7 cellular contexts compared by ENCODE assay signal in the genomic region with DNA sequence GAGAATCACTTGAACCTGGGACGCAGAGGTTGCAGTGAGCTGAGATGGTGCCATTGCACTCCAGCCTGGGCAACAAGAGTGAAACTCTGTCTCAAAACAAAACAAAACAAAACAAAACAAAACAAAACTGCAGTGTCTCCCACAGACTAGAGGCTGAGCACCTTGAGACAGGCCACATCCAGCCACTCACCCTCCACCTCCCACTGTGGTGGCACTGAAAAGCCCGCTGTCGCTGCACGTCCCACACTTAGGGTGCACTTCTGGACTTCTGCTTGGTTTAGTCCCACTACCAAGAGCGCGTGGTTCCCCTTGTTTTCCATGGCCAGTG. TPM values are rescaled to one million over a fixed set of nuclear protein-coding genes. Genes with fewer than 3 reads are reported as not detected.
DNase-seq lines count a peak whose midpoint lies in the region; ATAC-seq, FAIRE-seq and TF ChIP-seq lines count a peak whose summit lies in the region.
"Not testable (repeated sequence)": the region's sequence is repeated elsewhere in the genome, so short reads cannot be mapped to it uniquely, and the experiment has no call there.

No MANE protein-coding gene starts in this region.

- H3K9me3 Mint-ChIP-seq in H9; T-helper 2 cell treated with Interferon-gamma antibody and Interleukin-4, amounts not matched to agents 5 μg/mL and 100 μg/mL, for 36 hours; activated naive CD4-positive, alpha-beta T cell treated with anti-CD3 and anti-CD28 coated beads, Interleukin-2, amount 50 U/mL, for 72 hours; nephron; stimulated activated memory B cell treated with anti-CD40 and anti-IgM and Interleukin-4, amounts not matched to agents 10 μg/mL and 1 μg/mL and 100 μg/mL, for 72 hours: not testable (repeated sequence)

- not testable (repeated sequence) for H3K18ac ChIP-seq in H9 (ENCODE audit: insufficient read length, low read depth, low read length)

- H3K4me1 Mint-ChIP-seq in H9, result peaks cover 46 to 49% of the 10 kb centered on the region in 2 experiments
- peaks cover 49% of the 10 kb centered on the region for H3K4me1 Mint-ChIP-seq in T-helper 2 cell treated with Interferon-gamma antibody and Interleukin-4, amounts not matched to agents 5 μg/mL and 100 μg/mL, for 36 hours (ENCODE audit: low read depth)
- peaks cover 55% of the 10 kb centered on the region for H3K4me1 Mint-ChIP-seq in nephron
- H3K4me1 Mint-ChIP-seq in stimulated activated memory B cell treated with anti-CD40 and anti-IgM and Interleukin-4, amounts not matched to agents 10 μg/mL and 1 μg/mL and 100 μg/mL, for 72 hours, result peaks cover 75% of the 10 kb centered on the region

- H3K4me3 Mint-ChIP-seq in H9, result not testable (repeated sequence)
- peak overlapping the region; percentile 72 for H3K4me3 Mint-ChIP-seq in T-helper 2 cell treated with Interferon-gamma antibody and Interleukin-4, amounts not matched to agents 5 μg/mL and 100 μg/mL, for 36 hours
- peak overlapping the region in 2 of 3 experiments; percentile 2 to 9 for H3K4me3 Mint-ChIP-seq in nephron
- H3K4me3 Mint-ChIP-seq in stimulated activated memory B cell treated with anti-CD40 and anti-IgM and Interleukin-4, amounts not matched to agents 10 μg/mL and 1 μg/mL and 100 μg/mL, for 72 hours, result peak overlapping the region; percentile 51

- not testable (repeated sequence) for H4K20me1 ChIP-seq in H9 (ENCODE audit: control insufficient read depth, insufficient read depth, insufficient read length)

- H3K36me3 ChIP-seq in effector memory CD4-positive, alpha-beta T cell (ENCODE audit: control insufficient read depth, insufficient read depth, low read length); kidney (ENCODE audit: control insufficient read depth in 1 of 2, insufficient read depth in 2 of 2, low read length in 2 of 2): not testable (repeated sequence)

- H3K9ac ChIP-seq in H9 (ENCODE audit: extremely low read depth, insufficient read length, low read length), result not testable (repeated sequence)
- H3K9ac ChIP-seq in kidney (ENCODE audit: low read length in 2 of 2), result peak overlapping the region in 1 of 2 donors; percentile 48

- H3K27me3 ChIP-seq in H9 (ENCODE audit: insufficient read depth, low read length); effector memory CD4-positive, alpha-beta T cell (replicated peaks; ENCODE audit: control insufficient read depth, insufficient read depth, low read length, poor library complexity, severe bottlenecking): not testable (repeated sequence)

- H3K4me2 ChIP-seq in H9 (ENCODE audit: insufficient read depth, insufficient read length, low read length), result not testable (repeated sequence)

- H2BK5ac ChIP-seq in H9 (ENCODE audit: insufficient read length, low read length), result not testable (repeated sequence)

- not testable (repeated sequence) for H2AK5ac ChIP-seq in H9 (ENCODE audit: insufficient read length, low read length)

- H3K79me2 ChIP-seq in H9 (ENCODE audit: insufficient read depth, low read length), result peaks cover 53% of the 10 kb centered on the region; the same call in 1 of the 2 replicates

- H3K56ac ChIP-seq in H9 (ENCODE audit: insufficient read length, low read depth, low read length), result not testable (repeated sequence)

- H4K8ac ChIP-seq in H9 (replicated peaks; ENCODE audit: insufficient read length, low read depth, low read length), result not testable (repeated sequence)

- not testable (repeated sequence) for H2BK120ac ChIP-seq in H9 (ENCODE audit: low read depth, low read length, poor library complexity, severe bottlenecking)

- peak overlapping the region; percentile 38 for H3K4me3 ChIP-seq in effector memory CD4-positive, alpha-beta T cell (ENCODE audit: insufficient read depth, low read depth, low read length, poor library complexity, severe bottlenecking)
- not testable (repeated sequence) for H3K4me3 ChIP-seq in kidney (ENCODE audit: low read length in 2 of 2)

- not testable (repeated sequence) for H3K4ac ChIP-seq in H9 (ENCODE audit: low read depth, low read length)

- WGBS in H9 (ENCODE audit: extremely low coverage, insufficient read length, low lambda C conversion rate), result no CpG with 5 or more reads among the region's 6 CpGs

- H4K5ac ChIP-seq in H9 (ENCODE audit: insufficient read length, low read depth, low read length), result not testable (repeated sequence)

- not testable (repeated sequence) for H3K14ac ChIP-seq in H9 (ENCODE audit: insufficient read depth, low read length)

- H3K4me1 ChIP-seq in H9 (ENCODE audit: insufficient read depth, low read length) (peaks cover 10% of the 10 kb centered on the region; the same call in 1 of the 2 replicates), kidney (ENCODE audit: control insufficient read depth in 1 of 2, insufficient read depth in 1 of 2, low read depth in 1 of 2, low read length in 2 of 2) (peaks cover 24 to 48% of the 10 kb centered on the region in 2 donors)
- H3K4me1 ChIP-seq in effector memory CD4-positive, alpha-beta T cell (ENCODE audit: control insufficient read depth, insufficient read depth, low read length, poor library complexity, severe bottlenecking), result peaks cover 69% of the 10 kb centered on the region

- not testable (repeated sequence) for H2AFZ ChIP-seq in H9 (ENCODE audit: low read length)

- not testable (repeated sequence) for H2BK20ac ChIP-seq in H9 (ENCODE audit: low read depth, low read length, poor library complexity, severe bottlenecking)

- ATAC-seq in activated naive CD4-positive, alpha-beta T cell treated with anti-CD3 and anti-CD28 coated beads, Interleukin-2, amount 50 U/mL, for 72 hours, result peak in 1 of 2 donors; percentile 39
- ATAC-seq in stimulated activated memory B cell treated with anti-CD40 and anti-IgM and Interleukin-4, amounts not matched to agents 10 μg/mL and 1 μg/mL and 100 μg/mL, for 72 hours, result not testable (repeated sequence)

- H4K91ac ChIP-seq in H9 (ENCODE audit: insufficient read length, low read depth, low read length), result not testable (repeated sequence)

- not testable (repeated sequence) for DNase-seq in H9; T-helper 2 cell treated with Interferon-gamma antibody and Interleukin-4, amounts not matched to agents 5 μg/mL and 100 μg/mL, for 36 hours (ENCODE audit: low spot score); activated naive CD4-positive, alpha-beta T cell treated with anti-CD3 and anti-CD28 coated beads, Interleukin-2, amount 50 U/mL, for 72 hours (ENCODE audit: low spot score in 2 of 2); effector memory CD4-positive, alpha-beta T cell; kidney

- not testable (repeated sequence) for H3K36me3 Mint-ChIP-seq in H9 (ENCODE audit: insufficient read depth in 1 of 3, low read depth in 3 of 3); T-helper 2 cell treated with Interferon-gamma antibody and Interleukin-4, amounts not matched to agents 5 μg/mL and 100 μg/mL, for 36 hours (ENCODE audit: low read depth); activated naive CD4-positive, alpha-beta T cell treated with anti-CD3 and anti-CD28 coated beads, Interleukin-2, amount 50 U/mL, for 72 hours; nephron (ENCODE audit: low read depth); stimulated activated memory B cell treated with anti-CD40 and anti-IgM and Interleukin-4, amounts not matched to agents 10 μg/mL and 1 μg/mL and 100 μg/mL, for 72 hours

- FAIRE-seq in kidney (lab: Jason Lieb, UNC), result not testable (repeated sequence)

- H3K27ac Mint-ChIP-seq in H9 (peak overlapping the region in 2 of 3 experiments; percentile 26 to 63; a peak in 3 of 7 replicates), nephron (peak overlapping the region; percentile 92 to 95 (median 93))
- peak overlapping the region; percentile 97 for H3K27ac Mint-ChIP-seq in T-helper 2 cell treated with Interferon-gamma antibody and Interleukin-4, amounts not matched to agents 5 μg/mL and 100 μg/mL, for 36 hours
- H3K27ac Mint-ChIP-seq in activated naive CD4-positive, alpha-beta T cell treated with anti-CD3 and anti-CD28 coated beads, Interleukin-2, amount 50 U/mL, for 72 hours, result peak overlapping the region; percentile 90 to 93
- H3K27ac Mint-ChIP-seq in stimulated activated memory B cell treated with anti-CD40 and anti-IgM and Interleukin-4, amounts not matched to agents 10 μg/mL and 1 μg/mL and 100 μg/mL, for 72 hours, result peak overlapping the region; percentile 86

- H2BK15ac ChIP-seq in H9 (ENCODE audit: low read depth, low read length), result not testable (repeated sequence)

- not testable (repeated sequence) for H3K9me3 ChIP-seq in H9 (ENCODE audit: control insufficient read depth, low read depth, low read length); effector memory CD4-positive, alpha-beta T cell (ENCODE audit: control insufficient read depth, low read length); kidney (ENCODE audit: control insufficient read depth in 1 of 2, low read length in 2 of 2)

- H3T11ph ChIP-seq in H9 (ENCODE audit: low read length), result not testable (repeated sequence)

- not testable (repeated sequence) for H3K27ac ChIP-seq in H9 (ENCODE audit: insufficient read length, low read depth, low read length)
- peak overlapping the region; percentile 71 for H3K27ac ChIP-seq in effector memory CD4-positive, alpha-beta T cell (ENCODE audit: insufficient read depth, low read length, poor library complexity, severe bottlenecking)
- H3K27ac ChIP-seq in kidney (ENCODE audit: low read depth in 2 of 2, low read length in 2 of 2), result peak overlapping the region; percentile 36 to 59

- not testable (repeated sequence) for H3K23ac ChIP-seq in H9 (ENCODE audit: insufficient read length, low read depth, low read length)

- not testable (repeated sequence) for H3K27me3 Mint-ChIP-seq in H9 (ENCODE audit: low read depth); T-helper 2 cell treated with Interferon-gamma antibody and Interleukin-4, amounts not matched to agents 5 μg/mL and 100 μg/mL, for 36 hours (ENCODE audit: low read depth); nephron (ENCODE audit: low read depth); stimulated activated memory B cell treated with anti-CD40 and anti-IgM and Interleukin-4, amounts not matched to agents 10 μg/mL and 1 μg/mL and 100 μg/mL, for 72 hours

- H3K79me1 ChIP-seq in H9 (ENCODE audit: insufficient read depth, low read depth, low read length, poor library complexity, severe bottlenecking), result not testable (repeated sequence)

- not testable (repeated sequence) for H3K23me2 ChIP-seq in H9 (ENCODE audit: insufficient read length, low read depth, low read length, poor library complexity, severe bottlenecking)

- not testable (repeated sequence) for H2BK12ac ChIP-seq in H9 (ENCODE audit: insufficient read length, low read depth, low read length)

- intact Hi-C loops in kidney (cut with DNase I), result not testable (repeated sequence)

- TF ChIP-seq CTCF in H9 (conservative IDR thresholded peaks at IDR 0.05); kidney (IDR thresholded peaks at IDR 0.05; ENCODE audit: borderline replicate concordance, extremely low read depth, insufficient read depth); nephron (IDR thresholded peaks at IDR 0.05; ENCODE audit: unreplicated experiment in 3 of 3): not testable (repeated sequence)

RNA-seq across cellular contexts. Expression of a gene that starts 16.3 kb away (rescaled TPM):
- total RNA-seq in H9 (2021) (86.5 and 89.9 TPM in 2 replicates), kidney (69.7 TPM)
- 100 to 1,000 TPM in 1 of 2 donors, 10 to 100 TPM in 1; 89.6 to 112 TPM for total RNA-seq in activated naive CD4-positive, alpha-beta T cell treated with anti-CD3 and anti-CD28 coated beads, Interleukin-2, amount 50 U/mL, for 72 hours
- polyA plus RNA-seq in kidney (ENCODE audit: insufficient read depth, low read depth, low replicate concordance), result 33.7 TPM

RNA-seq across cellular contexts. Expression of a gene that starts 47.6 kb away (rescaled TPM):
- 2.3 and 2.5 TPM in 2 replicates for total RNA-seq in H9 (2021)
- total RNA-seq in activated naive CD4-positive, alpha-beta T cell treated with anti-CD3 and anti-CD28 coated beads, Interleukin-2, amount 50 U/mL, for 72 hours, result 1 to 10 TPM; 5.1 to 6.0 TPM
- 82.1 TPM for total RNA-seq in kidney
- 53.0 TPM for polyA plus RNA-seq in kidney (ENCODE audit: insufficient read depth, low read depth, low replicate concordance)

RNA-seq across cellular contexts. Expression of a gene that starts 56.9 kb away (rescaled TPM):
- 1.9 and 2.2 TPM in 2 replicates for total RNA-seq in H9 (2021)
- total RNA-seq in activated naive CD4-positive, alpha-beta T cell treated with anti-CD3 and anti-CD28 coated beads, Interleukin-2, amount 50 U/mL, for 72 hours, result 1 to 10 TPM; 3.8 to 3.9 TPM
- 8.7 TPM for total RNA-seq in kidney
- 2.3 TPM for polyA plus RNA-seq in kidney (ENCODE audit: insufficient read depth, low read depth, low replicate concordance)

RNA-seq across cellular contexts. Expression of a gene that starts 58.0 kb away (rescaled TPM):
- total RNA-seq in H9 (2021), result 282 TPM in 2 replicates
- total RNA-seq in activated naive CD4-positive, alpha-beta T cell treated with anti-CD3 and anti-CD28 coated beads, Interleukin-2, amount 50 U/mL, for 72 hours, result 100 to 1,000 TPM; 206 to 224 TPM
- 200 TPM for total RNA-seq in kidney
- 763 TPM for polyA plus RNA-seq in kidney (ENCODE audit: insufficient read depth, low read depth, low replicate concordance)

Comparison
In these comparisons a context has a peak if more than half of its experiments do, and no peak if none do; other contexts are left out.
1. H3K27ac Mint-ChIP-seq: peak in every context shown above with its lines; median percentile 97 in T-helper 2 cell treated with Interferon-gamma antibody and Interleukin-4, amounts not matched to agents 5 μg/mL and 100 μg/mL, for 36 hours; 93 in nephron; 92 in activated naive CD4-positive, alpha-beta T cell treated with anti-CD3 and anti-CD28 coated beads, Interleukin-2, amount 50 U/mL, for 72 hours; 86 in stimulated activated memory B cell treated with anti-CD40 and anti-IgM and Interleukin-4, amounts not matched to agents 10 μg/mL and 1 μg/mL and 100 μg/mL, for 72 hours; 44 in H9.
2. RNA of a gene that starts 47.6 kb away (total RNA-seq): 82.1 TPM in kidney (single experiment); 5.1 to 6.0 TPM in activated naive CD4-positive, alpha-beta T cell treated with anti-CD3 and anti-CD28 coated beads, Interleukin-2, amount 50 U/mL, for 72 hours and 2.3 to 2.5 TPM in H9; every median in the first group is over 10 times any median in the second.